In the genomic region with DNA sequence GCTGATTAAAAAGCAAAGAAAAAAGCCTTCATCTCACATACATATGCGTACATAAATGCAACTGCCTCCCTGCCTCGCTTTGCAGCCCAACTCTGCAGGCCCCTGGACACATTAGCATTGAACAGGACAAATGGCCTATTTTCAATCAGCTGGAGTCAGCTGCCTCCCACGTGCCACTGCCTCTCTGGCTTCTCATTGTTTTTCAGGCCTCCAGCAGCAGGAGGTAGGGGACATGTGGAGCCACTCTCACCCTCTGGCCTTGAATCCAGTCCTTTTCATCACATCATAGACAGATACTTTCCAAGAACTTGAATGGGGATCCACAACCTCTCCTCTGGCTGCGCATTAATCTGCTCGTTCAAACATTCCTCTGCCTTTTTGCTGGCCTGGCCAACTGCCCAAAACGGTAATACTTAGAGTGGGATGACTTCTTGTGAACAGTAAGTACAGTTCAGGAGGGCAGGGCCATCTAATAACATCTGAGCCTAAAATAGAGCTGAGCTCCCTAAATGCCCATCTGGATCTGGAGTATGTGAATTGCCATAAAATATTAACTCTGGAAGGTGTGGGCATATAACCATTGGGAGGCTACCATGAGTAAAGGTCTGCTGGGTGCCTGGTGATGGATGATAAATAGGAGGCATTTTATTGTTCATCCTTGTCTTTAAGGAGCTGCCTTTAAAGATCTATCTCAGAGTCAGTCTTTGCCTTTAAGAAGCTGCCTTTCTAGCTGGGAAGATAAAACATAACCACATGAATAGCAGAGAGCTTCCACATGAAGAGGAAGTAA, we compare ENCODE assay signal across 16 cellular contexts.
DNase-seq lines count a peak whose midpoint lies in the region; ATAC-seq and TF ChIP-seq lines count a peak whose summit lies in the region.
"Had no signal": no experiment of that assay in that cellular context is flagged by ENCODE, and none has a peak within 500 bp of the region (broad histone marks: within the 10 kb centered on the region; RNA-seq: fewer than 3 reads in every experiment).

No MANE protein-coding gene starts in this region.

- H3K4me3 Mint-ChIP-seq in neural crest cell: peak overlapping the region; percentile 8
- H3K4me3 Mint-ChIP-seq: CD8-positive, alpha-beta memory T cell had no signal

- peak overlapping the region; percentile 51 for H3K27ac Mint-ChIP-seq in neural crest cell (ENCODE audit: unreplicated experiment)
- H3K27ac Mint-ChIP-seq: CD8-positive, alpha-beta memory T cell had no signal

- no peaks in the 10 kb centered on the region for H3K36me3 Mint-ChIP-seq in neural crest cell (ENCODE audit: low read depth)
- H3K36me3 Mint-ChIP-seq: CD8-positive, alpha-beta memory T cell had no signal

- DNase-seq in C1 segment of cervical spinal cord (lab: John Stamatoyannopoulos, UW): peak in 12 of 14 donors; percentile 5 to 74 (median 50)
- DNase-seq in SK-N-MC (ENCODE audit: low read depth, low spot score): no peak
- DNase-seq in hypothalamus (lab: John Stamatoyannopoulos, UW): peak in 48 of 51 donors; percentile 3 to 76 (median 36)
- no peak for DNase-seq in neural crest cell (ENCODE audit: low read depth, low spot score)
- DNase-seq in NCI-H187 treated with DMSO at 0.1 percent for 48 hours (lab: John Stamatoyannopoulos, UW): no peak
- no peak for DNase-seq in SW480 (ENCODE audit: low spot score)
- DNase-seq in stimulated activated CD4-positive, alpha-beta T cell treated with anti-CD3 and anti-CD28 coated beads, Interleukin-12 subunit alpha, Interleukin-12 subunit beta, amount 100 ng/mL, for 4 hours: no peak
- DNase-seq: activated naive CD4-positive, alpha-beta T cell; CD8-positive, alpha-beta memory T cell; effector CD8-positive, alpha-beta T cell; mucosa of descending colon; psoas muscle; RPMI8226; T-helper 1 cell had no signal

- no peak overlapping the region for H3K9ac ChIP-seq in SK-N-MC (ENCODE audit: insufficient read length)

- TF ChIP-seq CTCF in neural crest cell (conservative IDR thresholded peaks at IDR 0.05): no peak

- no peak overlapping the region for H3K4me3 ChIP-seq in SK-N-MC
- H3K4me3 ChIP-seq: A549, mucosa of descending colon, psoas muscle had no signal

- no peak for ATAC-seq in HG03439 (IDR thresholded peaks at IDR 0.05; ENCODE audit: unreplicated experiment)
- ATAC-seq: A549, psoas muscle had no signal

- H3K9me3 ChIP-seq in SK-N-MC (ENCODE audit: low read depth, low read length): no peaks in the 10 kb centered on the region
- H3K9me3 ChIP-seq: A549, mucosa of descending colon, psoas muscle had no signal

- H3K36me3 ChIP-seq in SK-N-MC (ENCODE audit: insufficient read depth, low read length): no peaks in the 10 kb centered on the region

- no peaks in the 10 kb centered on the region for H3K9me3 Mint-ChIP-seq in neural crest cell

- no peaks in the 10 kb centered on the region for H3K27me3 Mint-ChIP-seq in neural crest cell (ENCODE audit: low read depth)
- H3K27me3 Mint-ChIP-seq: CD8-positive, alpha-beta memory T cell had no signal

- H3K27ac ChIP-seq in SK-N-MC: peak overlapping the region; percentile 69; the same call in 1 of the 2 replicates
- H3K27ac ChIP-seq: A549, psoas muscle had no signal

- H3K4me1 Mint-ChIP-seq in neural crest cell: peaks cover 49% of the 10 kb centered on the region
- H3K4me1 Mint-ChIP-seq: CD8-positive, alpha-beta memory T cell had no signal

Comparison
In these comparisons a context has a peak if more than half of its experiments do, and no peak if none do; other contexts are left out.
1. DNase-seq: peak in C1 segment of cervical spinal cord (12 of 14) and hypothalamus (48 of 51); none in SK-N-MC (single experiment), neural crest cell (single experiment), NCI-H187 treated with DMSO at 0.1 percent for 48 hours (single experiment), SW480 (single experiment) and stimulated activated CD4-positive, alpha-beta T cell treated with anti-CD3 and anti-CD28 coated beads, Interleukin-12 subunit alpha, Interleukin-12 subunit beta, amount 100 ng/mL, for 4 hours (single experiment).